1 cellular context compared by ENCODE assay signal in genomic region chrX:129525162-129525561, GRCh38.
TF ChIP-seq lines count a peak whose summit lies in the region.

No MANE protein-coding gene starts in this region.

TF ChIP-seq in HepG2, 621 proteins besides CTCF, POLR2A, EP300 and RAD21 (continued from another document and continues in another):
- TF ChIP-seq ARID4A (CRISPR knock-in tag; IDR thresholded peaks at IDR 0.05; ENCODE audit: borderline replicate concordance) (peak; percentile 50; the same call in 1 of the 2 replicates), HNF1A (IDR thresholded peaks at IDR 0.05; ENCODE audit: low read depth) (peak; percentile 73), HNF1A (CRISPR knock-in tag; IDR thresholded peaks at IDR 0.05; ENCODE audit: borderline replicate concordance) (peak; percentile 63; the same call in 1 of the 2 replicates), ATRX (CRISPR knock-in tag; IDR thresholded peaks at IDR 0.05; ENCODE audit: borderline replicate concordance) (no peak), NPAS2 (CRISPR knock-in tag; IDR thresholded peaks at IDR 0.05; ENCODE audit: borderline replicate concordance) (no peak), ZSCAN25 (CRISPR knock-in tag; IDR thresholded peaks at IDR 0.05) (no peak), MIXL1 (CRISPR knock-in tag; IDR thresholded peaks at IDR 0.05) (peak; percentile 64), BHLHE40 (IDR thresholded peaks at IDR 0.05; ENCODE audit: low read length) (peak; percentile 77), ATF6 (CRISPR knock-in tag; conservative IDR thresholded peaks at IDR 0.05) (no peak; the same call in 1 of the 2 replicates), TFDP1 (CRISPR knock-in tag; IDR thresholded peaks at IDR 0.05; ENCODE audit: borderline replicate concordance) (no peak), ZBTB46 (CRISPR knock-in tag; IDR thresholded peaks at IDR 0.05; ENCODE audit: borderline replicate concordance) (no peak), HBP1 (CRISPR knock-in tag; IDR thresholded peaks at IDR 0.05; ENCODE audit: low read depth) (0 out of 2 replicates have a peak, but pooled peaks have one; percentile 65), POGZ (CRISPR knock-in tag; IDR thresholded peaks at IDR 0.05) (0 out of 2 replicates have a peak, but pooled peaks have one; percentile 40), HMG20A (CRISPR knock-in tag; IDR thresholded peaks at IDR 0.05; ENCODE audit: borderline replicate concordance) (peak; percentile 92), ZNF576 (CRISPR knock-in tag; IDR thresholded peaks at IDR 0.05) (no peak), ZNF414 (CRISPR knock-in tag; IDR thresholded peaks at IDR 0.05) (peak; percentile 62; the same call in 1 of the 2 replicates), CBX1 (IDR thresholded peaks at IDR 0.05; ENCODE audit: low read depth) (no peak), ZNF609 (CRISPR knock-in tag; IDR thresholded peaks at IDR 0.05; ENCODE audit: borderline replicate concordance) (peak; percentile 98), HINFP (CRISPR knock-in tag; IDR thresholded peaks at IDR 0.05; ENCODE audit: low read depth) (no peak), ZMYM3 (CRISPR knock-in tag; IDR thresholded peaks at IDR 0.05) (peak; percentile 41; the same call in 1 of the 2 replicates), CHD4 (IDR thresholded peaks at IDR 0.05; ENCODE audit: borderline replicate concordance, low read length) (no peak; the same call in 1 of the 2 replicates), ZIK1 (CRISPR knock-in tag; IDR thresholded peaks at IDR 0.05; ENCODE audit: borderline replicate concordance, low read depth) (no peak), ZNF619 (CRISPR knock-in tag; IDR thresholded peaks at IDR 0.05) (no peak), ZSCAN9 (CRISPR knock-in tag; IDR thresholded peaks at IDR 0.05; ENCODE audit: borderline replicate concordance) (0 out of 2 replicates have a peak, but pooled peaks have one; percentile 55), ZKSCAN5 (CRISPR knock-in tag; IDR thresholded peaks at IDR 0.05) (no peak), ZFP36 (IDR thresholded peaks at IDR 0.05; ENCODE audit: borderline replicate concordance, low read depth, low read length, partially characterized antibody) (peak; percentile 49), ZFX (CRISPR knock-in tag; IDR thresholded peaks at IDR 0.05; ENCODE audit: low read depth) (no peak), ZNF782 (CRISPR knock-in tag; IDR thresholded peaks at IDR 0.05; ENCODE audit: borderline replicate concordance) (no peak), ASH2L (IDR thresholded peaks at IDR 0.05; ENCODE audit: insufficient read length, low read depth, low read length) (peak; percentile 11)
